Comparison of ENCODE assay signal across 14 cellular contexts in genomic region chr17:40348136-40348504, GRCh38. TPM values are rescaled to one million over a fixed set of nuclear protein-coding genes. Genes with fewer than 3 reads are reported as not detected.
DNase-seq lines count a peak whose midpoint lies in the region; ATAC-seq and TF ChIP-seq lines count a peak whose summit lies in the region.
"Had no signal": no experiment of that assay in that cellular context is flagged by ENCODE, and none has a peak within 500 bp of the region (broad histone marks: within the 10 kb centered on the region; RNA-seq: fewer than 3 reads in every experiment).

No MANE protein-coding gene starts in this region.

- POLR2A ChIA-PET in CD4-positive, alpha-beta T cell (lab: Charles Lee) = interaction anchor here (0.8 to 11.2 kb wide), 3 partner anchors 21 to 45 kb away, joined by 3 to 117 read pairs (median 3); no protein-coding TSS in a partner anchor

- no peaks in the 10 kb centered on the region for H3K27me3 Mint-ChIP-seq in CD4-positive, alpha-beta T cell

- no peaks in the 10 kb centered on the region for H3K9me2 ChIP-seq in MM.1S (replicated peaks; ENCODE audit: insufficient read depth, low read length)

- no peak for ATAC-seq in CD4-positive, alpha-beta T cell (ENCODE audit: poor library complexity)
- ATAC-seq in RWPE2 (ENCODE audit: low read depth) = no peak
- ATAC-seq: activated T-cell treated with anti-CD3 and anti-CD28 coated beads, Interleukin-2, amount 50 U/mL, for 4 hours had no signal

- H4K20me1 ChIP-seq in osteoblast (ENCODE audit: insufficient read depth, low read length) (peaks cover 78% of the 10 kb centered on the region), MM.1S (ENCODE audit: insufficient read depth, low read length) (peaks cover 29% of the 10 kb centered on the region; the same call in 1 of the 2 replicates)

- CTCF ChIA-PET in CD4-positive, alpha-beta T cell (lab: Charles Lee) = interaction anchor here (1.3 kb wide), 1 partner anchor 31 kb away, joined by 3 read pairs; no protein-coding TSS in a partner anchor

- H3K27ac ChIP-seq in CD4-positive, alpha-beta T cell (ENCODE audit: low read depth, low read length) = peak overlapping the region; percentile 46
- H3K27ac ChIP-seq in RWPE2 (ENCODE audit: poor library complexity, severe bottlenecking) (peak overlapping the region; percentile 88), osteoblast (ENCODE audit: low read depth, low read length) (no peak overlapping the region), MM.1S (ENCODE audit: low read length) (no peak overlapping the region)

- DNase-seq in CD4-positive, alpha-beta T cell = no peak
- DNase-seq in RWPE2 (ENCODE audit: low spot score) = no peak
- no peak for DNase-seq in fibroblast of pulmonary artery (ENCODE audit: low read depth)
- DNase-seq in osteoblast (ENCODE audit: insufficient read length, low spot score, missing footprints) = peak; percentile 91
- no peak for DNase-seq in NCI-H2171 (lab: John Stamatoyannopoulos, UW)
- no peak for DNase-seq in MM.1S
- DNase-seq in A172 (ENCODE audit: low spot score) = no peak
- no peak for DNase-seq in central memory CD4-positive, alpha-beta T cell
- DNase-seq: activated T-cell treated with anti-CD3 and anti-CD28 coated beads, Interleukin-2, amount 50 U/mL, for 4 hours; GOT3; islet precursor cell; stimulated activated CD4-positive, alpha-beta T cell treated with anti-CD3 and anti-CD28 coated beads, Interleukin-15, amount 100 ng/mL, for 24 hours; T-helper 1 cell had no signal

- no peaks in the 10 kb centered on the region for H3K9me3 ChIP-seq in CD4-positive, alpha-beta T cell (ENCODE audit: control insufficient read depth, low read length)
- H3K9me3 ChIP-seq in RWPE2 (ENCODE audit: severe bottlenecking) (no peaks in the 10 kb centered on the region), osteoblast (ENCODE audit: low read depth, low read length) (no peaks in the 10 kb centered on the region), MM.1S (replicated peaks; ENCODE audit: insufficient read depth, low read length) (no peaks in the 10 kb centered on the region)

- peaks cover 77% of the 10 kb centered on the region for H3K4me1 Mint-ChIP-seq in CD4-positive, alpha-beta T cell (ENCODE audit: low read depth)

- H2AFZ ChIP-seq in osteoblast (ENCODE audit: low read length) (no peak overlapping the region), MM.1S (ENCODE audit: low read length) (no peak overlapping the region)

- no peaks in the 10 kb centered on the region for H3K27me3 ChIP-seq in CD4-positive, alpha-beta T cell (ENCODE audit: control insufficient read depth, insufficient read depth, low read length)
- H3K27me3 ChIP-seq in RWPE2 (ENCODE audit: insufficient read depth, poor library complexity, severe bottlenecking) = no peaks in the 10 kb centered on the region
- no peaks in the 10 kb centered on the region for H3K27me3 ChIP-seq in osteoblast (ENCODE audit: insufficient read depth, low read length)
- no peaks in the 10 kb centered on the region for H3K27me3 ChIP-seq in MM.1S (replicated peaks; ENCODE audit: insufficient read depth, low read length)

- intact Hi-C loops in CD4-positive, alpha-beta T cell (cut with DNase I, micrococcal nuclease) = no loop called here

- peaks cover 46% of the 10 kb centered on the region for H3K36me3 ChIP-seq in RWPE2 (ENCODE audit: low read depth)
- H3K36me3 ChIP-seq in osteoblast (ENCODE audit: insufficient read depth, low read length) = peaks cover 29% of the 10 kb centered on the region
- peaks cover 7% of the 10 kb centered on the region; the same call in 1 of the 2 replicates for H3K36me3 ChIP-seq in MM.1S (replicated peaks; ENCODE audit: insufficient read depth, low read length)

- H3K36me3 Mint-ChIP-seq in CD4-positive, alpha-beta T cell (ENCODE audit: low read depth) = peaks cover 64% of the 10 kb centered on the region

- H3K9ac ChIP-seq in MM.1S (ENCODE audit: low read length) = no peak overlapping the region

- H3K9me3 Mint-ChIP-seq in CD4-positive, alpha-beta T cell = no peaks in the 10 kb centered on the region
- H3K9me3 Mint-ChIP-seq: activated T-cell treated with anti-CD3 and anti-CD28 coated beads, Interleukin-2, amount 50 U/mL, for 4 hours had no signal

- peak overlapping the region; percentile 93 for H3K27ac Mint-ChIP-seq in CD4-positive, alpha-beta T cell

- H3K4me1 ChIP-seq in RWPE2 (ENCODE audit: insufficient read depth, poor library complexity, severe bottlenecking) (peaks cover 66% of the 10 kb centered on the region), osteoblast (ENCODE audit: insufficient read depth, low read length) (peaks cover 59% of the 10 kb centered on the region), MM.1S (ENCODE audit: low read length) (peaks cover 5% of the 10 kb centered on the region; the same call in 1 of the 2 replicates)

- H3K4me3 Mint-ChIP-seq in CD4-positive, alpha-beta T cell = no peak overlapping the region
- H3K4me3 Mint-ChIP-seq: activated T-cell treated with anti-CD3 and anti-CD28 coated beads, Interleukin-2, amount 50 U/mL, for 4 hours had no signal

- H3F3A ChIP-seq in MM.1S (ENCODE audit: insufficient read depth, low read length) = peaks cover 6% of the 10 kb centered on the region; the same call in 1 of the 2 replicates

- H3K4me2 ChIP-seq in osteoblast (ENCODE audit: insufficient read depth, low read length) = no peak overlapping the region
- no peak overlapping the region for H3K4me2 ChIP-seq in MM.1S (ENCODE audit: low read depth, low read length)

- no peak for TF ChIP-seq CTCF in CD4-positive, alpha-beta T cell (IDR thresholded peaks at IDR 0.05)
- TF ChIP-seq CTCF in RWPE2 (IDR thresholded peaks at IDR 0.05; ENCODE audit: poor library complexity, severe bottlenecking) = no peak
- TF ChIP-seq CTCF in fibroblast of pulmonary artery (IDR thresholded peaks at IDR 0.05; ENCODE audit: low read length, missing control alignments) = no peak
- no peak for TF ChIP-seq CTCF in osteoblast (IDR thresholded peaks at IDR 0.05; ENCODE audit: extremely low read depth, low read depth, low read length)
- TF ChIP-seq CTCF in MM.1S (IDR thresholded peaks at IDR 0.05; ENCODE audit: low read length) = no peak

- H3K4me3 ChIP-seq in RWPE2 (ENCODE audit: severe bottlenecking) = no peak overlapping the region
- H3K4me3 ChIP-seq in fibroblast of pulmonary artery (replicated peaks; ENCODE audit: low read depth, low read length) = peak overlapping the region; percentile 19
- no peak overlapping the region for H3K4me3 ChIP-seq in osteoblast (ENCODE audit: insufficient read depth, low read length)
- H3K4me3 ChIP-seq in MM.1S (ENCODE audit: low read length) = no peak overlapping the region

- H3K79me2 ChIP-seq in osteoblast (ENCODE audit: insufficient read depth, low read length) (peaks cover 88% of the 10 kb centered on the region), MM.1S (ENCODE audit: low read length) (peaks cover 78% of the 10 kb centered on the region)

RNA-seq across cellular contexts. Expression of gene GJD3, which starts 16.4 kb away (rescaled TPM):
- total RNA-seq in CD4-positive, alpha-beta T cell = not detected
- 1.8 and 2.7 TPM in 2 replicates for total RNA-seq in osteoblast
- not detected in 2 replicates for total RNA-seq in A172 (2014; rRNA removed; shearing (Covaris generic))
- total RNA-seq: activated T-cell treated with anti-CD3 and anti-CD28 coated beads, Interleukin-2, amount 50 U/mL, for 4 hours; temporal lobe had no signal

RNA-seq across cellular contexts. Expression of gene RARA, which starts 39.1 kb away (rescaled TPM):
- total RNA-seq in CD4-positive, alpha-beta T cell = 100 to 1,000 TPM; 114 to 115 TPM
- total RNA-seq in osteoblast = 31.1 and 32.4 TPM in 2 replicates
- total RNA-seq in A172 (2014; rRNA removed; shearing (Covaris generic)) = 13.7 and 33.2 TPM in 2 replicates

Comparison
In these comparisons a context has a peak if more than half of its experiments do, and no peak if none do; other contexts are left out.
1. H3K27ac ChIP-seq: peak in CD4-positive, alpha-beta T cell (single experiment) and RWPE2 (single experiment); none in osteoblast (single experiment) and MM.1S (single experiment).